In the genomic region with DNA sequence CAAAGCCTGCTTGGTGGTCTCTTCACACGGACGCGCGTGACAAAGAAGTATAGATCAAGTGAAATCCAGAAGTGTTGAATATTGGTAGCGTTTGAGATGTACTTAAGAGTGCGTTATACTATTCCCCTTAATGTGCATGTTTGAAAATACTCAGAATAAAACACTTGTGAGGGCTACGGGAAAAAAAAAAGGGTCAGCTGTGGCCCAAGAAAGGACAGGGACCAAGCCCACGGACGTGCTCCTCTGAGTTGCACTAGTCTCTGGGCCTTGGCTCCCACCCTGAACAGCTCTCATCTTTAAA, we compare ENCODE assay signal across 1 cellular context.
TF ChIP-seq lines count a peak whose summit lies in the region.

No MANE protein-coding gene starts in this region.

TF ChIP-seq in HCT116, 20 proteins besides CTCF, POLR2A, EP300 and RAD21 (continued from another document):
- TF ChIP-seq, protein P1, sequence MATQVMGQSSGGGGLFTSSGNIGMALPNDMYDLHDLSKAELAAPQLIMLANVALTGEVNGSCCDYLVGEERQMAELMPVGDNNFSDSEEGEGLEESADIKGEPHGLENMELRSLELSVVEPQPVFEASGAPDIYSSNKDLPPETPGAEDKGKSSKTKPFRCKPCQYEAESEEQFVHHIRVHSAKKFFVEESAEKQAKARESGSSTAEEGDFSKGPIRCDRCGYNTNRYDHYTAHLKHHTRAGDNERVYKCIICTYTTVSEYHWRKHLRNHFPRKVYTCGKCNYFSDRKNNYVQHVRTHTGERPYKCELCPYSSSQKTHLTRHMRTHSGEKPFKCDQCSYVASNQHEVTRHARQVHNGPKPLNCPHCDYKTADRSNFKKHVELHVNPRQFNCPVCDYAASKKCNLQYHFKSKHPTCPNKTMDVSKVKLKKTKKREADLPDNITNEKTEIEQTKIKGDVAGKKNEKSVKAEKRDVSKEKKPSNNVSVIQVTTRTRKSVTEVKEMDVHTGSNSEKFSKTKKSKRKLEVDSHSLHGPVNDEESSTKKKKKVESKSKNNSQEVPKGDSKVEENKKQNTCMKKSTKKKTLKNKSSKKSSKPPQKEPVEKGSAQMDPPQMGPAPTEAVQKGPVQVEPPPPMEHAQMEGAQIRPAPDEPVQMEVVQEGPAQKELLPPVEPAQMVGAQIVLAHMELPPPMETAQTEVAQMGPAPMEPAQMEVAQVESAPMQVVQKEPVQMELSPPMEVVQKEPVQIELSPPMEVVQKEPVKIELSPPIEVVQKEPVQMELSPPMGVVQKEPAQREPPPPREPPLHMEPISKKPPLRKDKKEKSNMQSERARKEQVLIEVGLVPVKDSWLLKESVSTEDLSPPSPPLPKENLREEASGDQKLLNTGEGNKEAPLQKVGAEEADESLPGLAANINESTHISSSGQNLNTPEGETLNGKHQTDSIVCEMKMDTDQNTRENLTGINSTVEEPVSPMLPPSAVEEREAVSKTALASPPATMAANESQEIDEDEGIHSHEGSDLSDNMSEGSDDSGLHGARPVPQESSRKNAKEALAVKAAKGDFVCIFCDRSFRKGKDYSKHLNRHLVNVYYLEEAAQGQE (IDR thresholded peaks at IDR 0.05; ENCODE audit: low read depth), result no peak
- TF ChIP-seq JUND (IDR thresholded peaks at IDR 0.05) (no peak), TCF7L2 (IDR thresholded peaks at IDR 0.05; ENCODE audit: borderline replicate concordance, extremely low read depth, insufficient read depth, insufficient read length) (no peak), POLR2AphosphoS5 (IDR thresholded peaks at IDR 0.05; ENCODE audit: low read depth, low read length) (no peak)
- TF ChIP-seq, protein P2, sequence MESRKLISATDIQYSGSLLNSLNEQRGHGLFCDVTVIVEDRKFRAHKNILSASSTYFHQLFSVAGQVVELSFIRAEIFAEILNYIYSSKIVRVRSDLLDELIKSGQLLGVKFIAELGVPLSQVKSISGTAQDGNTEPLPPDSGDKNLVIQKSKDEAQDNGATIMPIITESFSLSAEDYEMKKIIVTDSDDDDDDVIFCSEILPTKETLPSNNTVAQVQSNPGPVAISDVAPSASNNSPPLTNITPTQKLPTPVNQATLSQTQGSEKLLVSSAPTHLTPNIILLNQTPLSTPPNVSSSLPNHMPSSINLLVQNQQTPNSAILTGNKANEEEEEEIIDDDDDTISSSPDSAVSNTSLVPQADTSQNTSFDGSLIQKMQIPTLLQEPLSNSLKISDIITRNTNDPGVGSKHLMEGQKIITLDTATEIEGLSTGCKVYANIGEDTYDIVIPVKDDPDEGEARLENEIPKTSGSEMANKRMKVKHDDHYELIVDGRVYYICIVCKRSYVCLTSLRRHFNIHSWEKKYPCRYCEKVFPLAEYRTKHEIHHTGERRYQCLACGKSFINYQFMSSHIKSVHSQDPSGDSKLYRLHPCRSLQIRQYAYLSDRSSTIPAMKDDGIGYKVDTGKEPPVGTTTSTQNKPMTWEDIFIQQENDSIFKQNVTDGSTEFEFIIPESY (IDR thresholded peaks at IDR 0.05; ENCODE audit: extremely low read depth, insufficient replicate concordance, low read length), result no peak
